In the genomic region with DNA sequence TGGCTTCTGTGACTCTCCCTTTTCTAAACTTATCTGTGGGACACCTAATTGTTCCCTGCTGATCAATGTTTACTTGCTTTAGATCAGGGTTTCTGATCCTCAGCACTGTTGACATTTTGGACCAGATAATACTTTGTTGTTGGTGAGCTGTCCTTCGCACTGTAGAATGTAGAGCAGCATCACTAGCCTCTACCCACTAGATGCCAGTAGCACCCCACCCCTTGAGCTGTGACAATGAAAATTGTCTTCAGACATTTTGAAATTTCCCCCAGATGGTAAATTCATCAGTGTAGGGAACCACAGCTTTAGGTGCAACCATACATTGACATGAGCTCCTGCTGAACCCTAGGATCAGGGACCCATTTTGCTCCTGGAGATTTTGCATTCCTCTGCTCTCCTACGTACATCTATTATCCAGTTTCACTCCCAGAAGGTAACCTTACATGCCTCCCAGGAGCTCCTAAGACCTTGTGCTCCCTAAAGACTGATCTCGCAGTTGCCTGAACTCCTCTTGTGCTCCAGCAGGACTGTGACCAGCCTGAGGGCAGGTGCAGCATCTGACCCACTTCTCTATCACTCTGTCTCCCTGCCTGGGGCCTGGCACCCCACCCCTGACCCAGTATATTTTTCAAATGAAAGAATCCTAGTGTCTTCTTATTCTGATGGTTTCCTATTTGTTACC, we compare ENCODE assay signal across 10 cellular contexts.
A peak's percentile ranks its signal among the peaks of the same experiment; 100 is the strongest.
DNase-seq lines count a peak whose midpoint lies in the region; ATAC-seq and TF ChIP-seq lines count a peak whose summit lies in the region.
"Had no signal": no experiment of that assay in that cellular context is flagged by ENCODE, and none has a peak within 500 bp of the region (broad histone marks: within the 10 kb centered on the region; RNA-seq: fewer than 3 reads in every experiment).

No MANE protein-coding gene starts in this region.

- no peak for DNase-seq in cardiac muscle cell (ENCODE audit: low read depth in 1 of 2, low spot score in 1 of 2)
- DNase-seq in heart left ventricle = no peak
- peak; percentile 21 for DNase-seq in RPMI7951 (ENCODE audit: low read depth)
- peak; percentile 11 to 50 (median 18) for DNase-seq in effector memory CD8-positive, alpha-beta T cell
- DNase-seq in stimulated activated naive CD8-positive, alpha-beta T cell treated with anti-CD3 and anti-CD28 coated beads, Interleukin-15, amount 100 ng/mL, for 72 hours = peak in 1 of 2 donors; percentile 30
- DNase-seq in heart right ventricle = no peak
- no peak for DNase-seq in adrenal gland
- DNase-seq in thyroid gland = no peak
- DNase-seq: cerebellar nuclear complex had no signal

- H3K36me3 ChIP-seq in cardiac muscle cell (no peaks in the 10 kb centered on the region), heart left ventricle (no peaks in the 10 kb centered on the region), heart right ventricle (no peaks in the 10 kb centered on the region), adrenal gland (replicated peaks in 1 of 2) (no peaks in the 10 kb centered on the region), thyroid gland (no peaks in the 10 kb centered on the region)
- H3K36me3 ChIP-seq: neutrophil had no signal

- H3K4me3 Mint-ChIP-seq in effector memory CD8-positive, alpha-beta T cell = no peak overlapping the region
- no peak overlapping the region for H3K4me3 Mint-ChIP-seq in stimulated activated naive CD8-positive, alpha-beta T cell treated with anti-CD3 and anti-CD28 coated beads, Interleukin-15, amount 100 ng/mL, for 72 hours

- H3K4me1 Mint-ChIP-seq in effector memory CD8-positive, alpha-beta T cell (ENCODE audit: low read depth in 2 of 2) = no peaks in the 10 kb centered on the region
- H3K4me1 Mint-ChIP-seq in stimulated activated naive CD8-positive, alpha-beta T cell treated with anti-CD3 and anti-CD28 coated beads, Interleukin-15, amount 100 ng/mL, for 72 hours = no peaks in the 10 kb centered on the region

- H3K4me3 ChIP-seq in cardiac muscle cell = no peak overlapping the region
- H3K4me3 ChIP-seq in heart left ventricle = no peak overlapping the region
- H3K4me3 ChIP-seq in heart right ventricle = no peak overlapping the region
- no peak overlapping the region for H3K4me3 ChIP-seq in adrenal gland
- no peak overlapping the region for H3K4me3 ChIP-seq in thyroid gland (replicated peaks in 1 of 3)

- H3K27me3 ChIP-seq in cardiac muscle cell (no peaks in the 10 kb centered on the region), heart left ventricle (peaks cover 0 to 58% (median 5%) of the 10 kb centered on the region in 9 donors), heart right ventricle (peaks cover 0 to 63% (median 49%) of the 10 kb centered on the region in 7 donors), adrenal gland (peaks cover 7% of the 10 kb centered on the region), thyroid gland (no peaks in the 10 kb centered on the region)

- intact Hi-C loops in heart left ventricle (cut with DNase I) = loop anchor here in 5 of 10 donors (10.0 kb wide), 4 partner anchors 179 to 679 kb away; no protein-coding TSS in a partner anchor
- intact Hi-C loops in heart right ventricle (cut with DNase I) = loop anchor here in 6 of 10 donors (5.0 to 10.0 kb wide), 5 partner anchors 179 to 476 kb away; no protein-coding TSS in a partner anchor
- intact Hi-C loops in adrenal gland (cut with DNase I) = loop anchor here in 1 of 2 donors (5.0 kb wide), 1 partner anchor 481 kb away; no protein-coding TSS in a partner anchor
- intact Hi-C loops in thyroid gland (cut with DNase I) = loop anchor here (10.0 kb wide), 1 partner anchor 469 kb away; no protein-coding TSS in a partner anchor

- H3K36me3 Mint-ChIP-seq in effector memory CD8-positive, alpha-beta T cell (ENCODE audit: insufficient read depth) = no peaks in the 10 kb centered on the region

- H3K27ac Mint-ChIP-seq in effector memory CD8-positive, alpha-beta T cell = no peak overlapping the region
- peak overlapping the region; percentile 52 to 74 for H3K27ac Mint-ChIP-seq in stimulated activated naive CD8-positive, alpha-beta T cell treated with anti-CD3 and anti-CD28 coated beads, Interleukin-15, amount 100 ng/mL, for 72 hours

- WGBS in heart left ventricle, 4 donors = 80 to 91% (median 82%) methylated on average over 3 of the region's 3 CpGs
- WGBS in heart right ventricle, 2 donors = 71 to 81% methylated on average over 3 of the region's 3 CpGs
- 74 to 83% (median 77%) methylated on average over 3 of the region's 3 CpGs for WGBS in adrenal gland, 4 donors
- 79 to 83% methylated on average over 3 of the region's 3 CpGs for WGBS in thyroid gland, 2 donors

- H3K27me3 Mint-ChIP-seq in effector memory CD8-positive, alpha-beta T cell = peaks cover 26 to 38% of the 10 kb centered on the region in 2 donors
- no peaks in the 10 kb centered on the region for H3K27me3 Mint-ChIP-seq in stimulated activated naive CD8-positive, alpha-beta T cell treated with anti-CD3 and anti-CD28 coated beads, Interleukin-15, amount 100 ng/mL, for 72 hours

- no peaks in the 10 kb centered on the region for H3K4me1 ChIP-seq in cardiac muscle cell (ENCODE audit: low read depth)
- H3K4me1 ChIP-seq in heart left ventricle = no peaks in the 10 kb centered on the region
- H3K4me1 ChIP-seq in heart right ventricle = no peaks in the 10 kb centered on the region
- no peaks in the 10 kb centered on the region for H3K4me1 ChIP-seq in adrenal gland (replicated peaks in 1 of 2)
- no peaks in the 10 kb centered on the region for H3K4me1 ChIP-seq in thyroid gland

- TF ChIP-seq POLR2A in heart left ventricle (IDR thresholded peaks at IDR 0.05) (no peak), adrenal gland (IDR thresholded peaks at IDR 0.05) (no peak), thyroid gland (IDR thresholded peaks at IDR 0.05) (no peak)

- H3K9me3 Mint-ChIP-seq in effector memory CD8-positive, alpha-beta T cell = no peaks in the 10 kb centered on the region
- no peaks in the 10 kb centered on the region for H3K9me3 Mint-ChIP-seq in stimulated activated naive CD8-positive, alpha-beta T cell treated with anti-CD3 and anti-CD28 coated beads, Interleukin-15, amount 100 ng/mL, for 72 hours

- ATAC-seq in heart left ventricle = no peak
- ATAC-seq in effector memory CD8-positive, alpha-beta T cell (replicated peaks) = peak; percentile 69
- ATAC-seq in stimulated activated naive CD8-positive, alpha-beta T cell treated with anti-CD3 and anti-CD28 coated beads, Interleukin-15, amount 100 ng/mL, for 72 hours = peak; percentile 85
- no peak for ATAC-seq in heart right ventricle

- H3K9me3 ChIP-seq in cardiac muscle cell (ENCODE audit: low read depth) (no peaks in the 10 kb centered on the region), heart left ventricle (peaks cover 0 to 5% (median 0%) of the 10 kb centered on the region in 12 donors), heart right ventricle (peaks cover 0 to 7% (median 0%) of the 10 kb centered on the region in 11 donors), adrenal gland (replicated peaks in 1 of 3) (no peaks in the 10 kb centered on the region), thyroid gland (no peaks in the 10 kb centered on the region)
- H3K9me3 ChIP-seq: neutrophil had no signal

- H3K27ac ChIP-seq in cardiac muscle cell (no peak overlapping the region), heart left ventricle (no peak overlapping the region), heart right ventricle (no peak overlapping the region), adrenal gland (no peak overlapping the region), thyroid gland (no peak overlapping the region)
- H3K27ac ChIP-seq: neutrophil had no signal

- TF ChIP-seq CTCF in cardiac muscle cell (IDR thresholded peaks at IDR 0.05; ENCODE audit: low read depth, low read length) (peak; percentile 22), heart left ventricle (IDR thresholded peaks at IDR 0.05) (peak in 1 of 12 donors; percentile 12), heart right ventricle (IDR thresholded peaks at IDR 0.05) (peak in 4 of 9 donors; percentile 10 to 22 (median 14)), adrenal gland (IDR thresholded peaks at IDR 0.05) (no peak), thyroid gland (IDR thresholded peaks at IDR 0.05) (no peak)

Comparison
In these comparisons a context has a peak if more than half of its experiments do, and no peak if none do; other contexts are left out.
1. DNase-seq: peak in RPMI7951 (single experiment) and effector memory CD8-positive, alpha-beta T cell (3 of 3); none in cardiac muscle cell (0 of 2), heart left ventricle (0 of 5), heart right ventricle (0 of 2), adrenal gland (0 of 7) and thyroid gland (0 of 2).
2. ATAC-seq: peak in effector memory CD8-positive, alpha-beta T cell (single experiment) and stimulated activated naive CD8-positive, alpha-beta T cell treated with anti-CD3 and anti-CD28 coated beads, Interleukin-15, amount 100 ng/mL, for 72 hours (single experiment); none in heart left ventricle (0 of 4) and heart right ventricle (0 of 8).
3. H3K27ac Mint-ChIP-seq: peak in stimulated activated naive CD8-positive, alpha-beta T cell treated with anti-CD3 and anti-CD28 coated beads, Interleukin-15, amount 100 ng/mL, for 72 hours (2 of 2); none in effector memory CD8-positive, alpha-beta T cell (0 of 2).